In genomic region chr16:3091551-3091950, GRCh38 we compare ENCODE assay signal across 21 cellular contexts. TPM values are rescaled to one million over a fixed set of nuclear protein-coding genes. Genes with fewer than 3 reads are reported as not detected.
DNase-seq lines count a peak whose midpoint lies in the region; FAIRE-seq and TF ChIP-seq lines count a peak whose summit lies in the region.
"Had no signal": no experiment of that assay in that cellular context is flagged by ENCODE, and none has a peak within 500 bp of the region (broad histone marks: within the 10 kb centered on the region; RNA-seq: fewer than 3 reads in every experiment).

No MANE protein-coding gene starts in this region.

- no peaks in the 10 kb centered on the region for H3K27me3 ChIP-seq in BLaER1
- H3K27me3 ChIP-seq in NT2/D1 (ENCODE audit: insufficient read depth, insufficient read length), result no peaks in the 10 kb centered on the region
- H3K27me3 ChIP-seq in sigmoid colon, result peaks cover 0 to 13% (median 13%) of the 10 kb centered on the region in 3 donors
- no peaks in the 10 kb centered on the region for H3K27me3 ChIP-seq in ascending aorta
- H3K27me3 ChIP-seq: SJSA1 had no signal

- H3K4me3 ChIP-seq in BLaER1, result no peak overlapping the region
- no peak overlapping the region for H3K4me3 ChIP-seq in NT2/D1 (ENCODE audit: insufficient read length, low read depth)
- no peak overlapping the region for H3K4me3 ChIP-seq in kidney (ENCODE audit: low read length in 2 of 2)
- H3K4me3 ChIP-seq in sigmoid colon, result no peak overlapping the region
- no peak overlapping the region for H3K4me3 ChIP-seq in ascending aorta
- H3K4me3 ChIP-seq: SJSA1 had no signal

- H4K20me1 ChIP-seq in BLaER1, result no peaks in the 10 kb centered on the region

- TF ChIP-seq POLR2A in sigmoid colon (IDR thresholded peaks at IDR 0.05), result no peak

- H3K4me1 ChIP-seq in BLaER1, result peaks cover 80% of the 10 kb centered on the region
- peaks cover 36% of the 10 kb centered on the region for H3K4me1 ChIP-seq in NT2/D1 (ENCODE audit: insufficient read depth, insufficient read length)
- H3K4me1 ChIP-seq in kidney (ENCODE audit: control insufficient read depth in 1 of 2, insufficient read depth in 1 of 2, low read depth in 1 of 2, low read length in 2 of 2), result peaks cover 3 to 4% of the 10 kb centered on the region in 2 donors
- H3K4me1 ChIP-seq in sigmoid colon, result no peaks in the 10 kb centered on the region
- H3K4me1 ChIP-seq in ascending aorta, result no peaks in the 10 kb centered on the region
- H3K4me1 ChIP-seq: BE2C, SJSA1 had no signal

- TF ChIP-seq EP300 in sigmoid colon (IDR thresholded peaks at IDR 0.05), result no peak

- peak overlapping the region; percentile 71 for H3K4me2 ChIP-seq in BLaER1
- H3K4me2 ChIP-seq: KMS-11 had no signal

- H3K9ac ChIP-seq in BLaER1, result peak overlapping the region; percentile 30
- H3K9ac ChIP-seq in NT2/D1 (ENCODE audit: insufficient read length, low read depth), result peak overlapping the region; percentile 6
- no peak overlapping the region for H3K9ac ChIP-seq in kidney (ENCODE audit: low read length in 2 of 2)
- H3K9ac ChIP-seq: KMS-11 had no signal

- H3K27ac ChIP-seq in BLaER1 (peak overlapping the region; percentile 55; the same call in 1 of the 2 replicates), kidney (ENCODE audit: low read depth in 2 of 2, low read length in 2 of 2) (no peak overlapping the region), sigmoid colon (no peak overlapping the region), ascending aorta (no peak overlapping the region)
- H3K27ac ChIP-seq: KMS-11, SJSA1 had no signal

- H3K36me3 ChIP-seq in BLaER1, result no peaks in the 10 kb centered on the region
- H3K36me3 ChIP-seq in NT2/D1 (ENCODE audit: insufficient read depth, insufficient read length, low read length), result peaks cover 41% of the 10 kb centered on the region
- no peaks in the 10 kb centered on the region for H3K36me3 ChIP-seq in kidney (ENCODE audit: control insufficient read depth in 1 of 2, insufficient read depth in 2 of 2, low read length in 2 of 2)
- H3K36me3 ChIP-seq in sigmoid colon, result no peaks in the 10 kb centered on the region
- no peaks in the 10 kb centered on the region for H3K36me3 ChIP-seq in ascending aorta
- H3K36me3 ChIP-seq: BE2C, SJSA1 had no signal

- 85 to 87% methylated on average over 8 of the region's 8 CpGs for WGBS in sigmoid colon, 2 donors

- intact Hi-C loops in kidney (cut with DNase I) (no loop called here), sigmoid colon (cut with DNase I) (no loop called here), ascending aorta (cut with DNase I) (no loop called here)

- DNase-seq in AG20443 (ENCODE audit: low spot score) (peak; percentile 5), NT2/D1 (ENCODE audit: low read depth, low spot score) (no peak), kidney (peak; percentile 11), sigmoid colon (no peak), DMS79 (lab: John Stamatoyannopoulos, UW) (no peak), ascending aorta (ENCODE audit: low spot score in 2 of 2) (no peak)
- DNase-seq in stimulated activated naive CD4-positive, alpha-beta T cell (lab: John Stamatoyannopoulos, UW), result no peak
- DNase-seq: BE2C, GDM1, H9, NCI-H1436 treated with DMSO at 0.1 percent for 48 hours, NCI-H2081 treated with DMSO at 0.1 percent for 48 hours, NCI-H510A, NCI-H82 had no signal

- no peak for TF ChIP-seq CTCF in kidney (IDR thresholded peaks at IDR 0.05; ENCODE audit: borderline replicate concordance, extremely low read depth, insufficient read depth)
- TF ChIP-seq CTCF in sigmoid colon (IDR thresholded peaks at IDR 0.05), result no peak
- TF ChIP-seq CTCF in ascending aorta (IDR thresholded peaks at IDR 0.05), result no peak

- FAIRE-seq in kidney (lab: Jason Lieb, UNC), result no peak
- FAIRE-seq: GM12891, GM18507, HepG2 had no signal

- H3K9me3 ChIP-seq in BLaER1, result no peaks in the 10 kb centered on the region
- no peaks in the 10 kb centered on the region for H3K9me3 ChIP-seq in NT2/D1 (ENCODE audit: insufficient read depth, low read length)
- no peaks in the 10 kb centered on the region for H3K9me3 ChIP-seq in kidney (ENCODE audit: control insufficient read depth in 1 of 2, low read length in 2 of 2)
- no peaks in the 10 kb centered on the region for H3K9me3 ChIP-seq in sigmoid colon
- no peaks in the 10 kb centered on the region for H3K9me3 ChIP-seq in ascending aorta
- H3K9me3 ChIP-seq: BE2C, SJSA1 had no signal

RNA-seq across cellular contexts. Expression of gene ZSCAN10, which starts 7.5 kb away (rescaled TPM):
- not detected for total RNA-seq in kidney
- polyA plus RNA-seq in kidney (ENCODE audit: insufficient read depth, low read depth, low replicate concordance), result not detected
- not detected for total RNA-seq in sigmoid colon
- polyA plus RNA-seq in sigmoid colon, result not detected
- not detected for total RNA-seq in ascending aorta
- total RNA-seq: HepG2, M059J, SJSA1 had no signal
- polyA plus RNA-seq: HepG2 had no signal

RNA-seq across cellular contexts. Expression of gene ZNF205, which starts 20.8 kb away (rescaled TPM):
- 12.7 TPM for total RNA-seq in kidney
- 14.1 TPM for polyA plus RNA-seq in kidney (ENCODE audit: insufficient read depth, low read depth, low replicate concordance)
- 10 to 100 TPM; 15.8 to 17.5 (median 16.7) TPM for total RNA-seq in sigmoid colon
- polyA plus RNA-seq in sigmoid colon, result 10 to 100 TPM in 2 of 3 donors, 1 to 10 TPM in 1; 6.6 to 12.6 (median 10.9) TPM
- total RNA-seq in ascending aorta, result 49.8 TPM

RNA-seq across cellular contexts. Expression of gene IL32, which starts 26.1 kb away (rescaled TPM):
- 181 TPM for total RNA-seq in kidney
- 495 TPM for polyA plus RNA-seq in kidney (ENCODE audit: insufficient read depth, low read depth, low replicate concordance)
- 10 to 100 TPM in 3 of 4 donors, 1 to 10 TPM in 1; 8.6 to 27.1 (median 20.3) TPM for total RNA-seq in sigmoid colon
- 1,000 to 10,000 TPM in 1 of 3 donors, 100 to 1,000 TPM in 2; 464 to 2,189 (median 560) TPM for polyA plus RNA-seq in sigmoid colon
- total RNA-seq in ascending aorta, result 139 TPM

RNA-seq across cellular contexts. Expression of gene ZNF213, which starts 43.3 kb away (rescaled TPM):
- total RNA-seq in kidney (12.5 TPM), sigmoid colon (10 to 100 TPM in 1 of 4 donors, 1 to 10 TPM in 3; 2.6 to 10.5 (median 5.0) TPM), ascending aorta (25.3 TPM)
- polyA plus RNA-seq in kidney (ENCODE audit: insufficient read depth, low read depth, low replicate concordance) (5.6 TPM), sigmoid colon (10 to 100 TPM in 1 of 3 donors, 1 to 10 TPM in 2; 7.2 to 11.3 (median 7.2) TPM)

RNA-seq across cellular contexts. Expression of gene MMP25, which starts 45.2 kb away (rescaled TPM):
- total RNA-seq in kidney (1.7 TPM), sigmoid colon (under 1 TPM in 3 of 4 donors, not detected in 1; under 0.01 to 0.41 (median 0.16) TPM), ascending aorta (0.21 TPM)
- polyA plus RNA-seq in kidney (ENCODE audit: insufficient read depth, low read depth, low replicate concordance) (0.65 TPM), sigmoid colon (1 to 10 TPM; 1.8 to 3.7 (median 2.8) TPM)

Comparison
In these comparisons a context has a peak if more than half of its experiments do, and no peak if none do; other contexts are left out.
1. DNase-seq: peak in AG20443 (single experiment) and kidney (single experiment); none in NT2/D1 (single experiment), sigmoid colon (single experiment), DMS79 (single experiment), ascending aorta (0 of 2) and stimulated activated naive CD4-positive, alpha-beta T cell (0 of 6).
2. H3K9ac ChIP-seq: peak in BLaER1 (single experiment) and NT2/D1 (single experiment); none in kidney (0 of 2).